Comparison of ENCODE assay signal across 2 cellular contexts in genomic region chr17:56707312-56708219, GRCh38.
TF ChIP-seq lines count a peak whose summit lies in the region.

No MANE protein-coding gene starts in this region.

TF ChIP-seq in GM23338, 12 proteins besides CTCF, POLR2A, EP300 and RAD21:
- TF ChIP-seq ZNF462 (CRISPR knock-in tag; IDR thresholded peaks at IDR 0.05) (no peak), ETS1 (IDR thresholded peaks at IDR 0.05) (no peak), ZNF331 (CRISPR knock-in tag; IDR thresholded peaks at IDR 0.05; ENCODE audit: low read depth) (no peak), ZNF114 (CRISPR knock-in tag; IDR thresholded peaks at IDR 0.05) (no peak), CREB1 (CRISPR knock-in tag; IDR thresholded peaks at IDR 0.05; ENCODE audit: low read depth) (peak; percentile 90), REST (IDR thresholded peaks at IDR 0.05; ENCODE audit: unreplicated experiment) (no peak)
TF ChIP-seq in GM23338: peak in this region for 1.

TF ChIP-seq in WTC11, 78 proteins besides CTCF, POLR2A, EP300 and RAD21 (continued from another document):
- no peak for TF ChIP-seq AFF4 (CRISPR knock-in tag; IDR thresholded peaks at IDR 0.05; ENCODE audit: borderline replicate concordance)
- TF ChIP-seq EMX1 (CRISPR knock-in tag; IDR thresholded peaks at IDR 0.05), result no peak
- no peak for TF ChIP-seq NR1H2 (CRISPR knock-in tag; IDR thresholded peaks at IDR 0.05)
- TF ChIP-seq SMAD4 (CRISPR knock-in tag; IDR thresholded peaks at IDR 0.05), result no peak
- no peak for TF ChIP-seq IRF2 (CRISPR knock-in tag; IDR thresholded peaks at IDR 0.05; ENCODE audit: borderline replicate concordance, low read depth)
- no peak for TF ChIP-seq TEAD4 (CRISPR knock-in tag; IDR thresholded peaks at IDR 0.05)
- no peak for TF ChIP-seq STAT6 (CRISPR knock-in tag; conservative IDR thresholded peaks at IDR 0.05; ENCODE audit: low read depth)
- TF ChIP-seq ZSCAN18 (CRISPR knock-in tag; IDR thresholded peaks at IDR 0.05), result no peak
- TF ChIP-seq PRDM15 (CRISPR knock-in tag; IDR thresholded peaks at IDR 0.05), result no peak
- no peak for TF ChIP-seq SOX15 (CRISPR knock-in tag; IDR thresholded peaks at IDR 0.05)
- no peak for TF ChIP-seq MYBL2 (CRISPR knock-in tag; IDR thresholded peaks at IDR 0.05)
